ENCODE assay signal across 8 cellular contexts in genomic region chr7:24574365-24574764, GRCh38. TPM values are rescaled to one million over a fixed set of nuclear protein-coding genes. Genes with fewer than 3 reads are reported as not detected.
DNase-seq lines count a peak whose midpoint lies in the region; ATAC-seq and TF ChIP-seq lines count a peak whose summit lies in the region.

No MANE protein-coding gene starts in this region.

- H3K4me1 ChIP-seq in esophagus squamous epithelium = peaks cover 4 to 35% (median 4%) of the 10 kb centered on the region in 3 donors
- H3K4me1 ChIP-seq in psoas muscle = peaks cover 29% of the 10 kb centered on the region

- H3K36me3 ChIP-seq in esophagus squamous epithelium = no peaks in the 10 kb centered on the region
- no peaks in the 10 kb centered on the region for H3K36me3 ChIP-seq in psoas muscle (ENCODE audit: insufficient read depth in 1 of 2, low read depth in 1 of 2)

- no peak for TF ChIP-seq CTCF in GM12864 (IDR thresholded peaks at IDR 0.05; ENCODE audit: low read depth, low read length, missing control alignments)
- no peak for TF ChIP-seq CTCF in esophagus squamous epithelium (IDR thresholded peaks at IDR 0.05)
- no peak for TF ChIP-seq CTCF in psoas muscle (IDR thresholded peaks at IDR 0.05)

- H3K27me3 ChIP-seq in esophagus squamous epithelium (no peaks in the 10 kb centered on the region), psoas muscle (ENCODE audit: insufficient read depth in 3 of 3, low read length in 2 of 3) (no peaks in the 10 kb centered on the region)

- H3K27ac ChIP-seq in esophagus squamous epithelium = peak overlapping the region in 3 of 4 donors; percentile 70 to 84 (median 73)
- H3K27ac ChIP-seq in psoas muscle = peak overlapping the region; percentile 97

- intact Hi-C loops in esophagus squamous epithelium (cut with DNase I) = no loop called here
- intact Hi-C loops in psoas muscle (cut with DNase I) = loop anchor here in 1 of 2 donors (5.0 kb wide), 3 partner anchors 97 to 167 kb away; no protein-coding TSS in a partner anchor

- whole genome bisulfite sequencing in esophagus squamous epithelium, 2 donors = 5 to 12% methylated on average over 11 of the region's 11 CpGs
- 7 to 15% (median 8%) methylated on average over 11 of the region's 11 CpGs for WGBS in psoas muscle, 3 donors

- H3K4me3 ChIP-seq in GM12864 (ENCODE audit: low read depth, low read length) (peak overlapping the region; percentile 86), esophagus squamous epithelium (peak overlapping the region; percentile 71 to 87 (median 78)), psoas muscle (peak overlapping the region; percentile 89)

- ATAC-seq in psoas muscle (no peak), GM19395 (IDR thresholded peaks at IDR 0.05; ENCODE audit: unreplicated experiment) (no peak), HG03378 (IDR thresholded peaks at IDR 0.05; ENCODE audit: unreplicated experiment) (no peak)

- no peak for TF ChIP-seq POLR2A in esophagus squamous epithelium (IDR thresholded peaks at IDR 0.05)

- no peak for DNase-seq in GM12864 (ENCODE audit: low read depth)
- peak; percentile 38 for DNase-seq in RKO (ENCODE audit: low spot score)
- DNase-seq in esophagus squamous epithelium (lab: John Stamatoyannopoulos, UW) = no peak
- no peak for DNase-seq in psoas muscle
- DNase-seq in OCI-M1 (lab: John Stamatoyannopoulos, UW) = no peak
- no peak for DNase-seq in NCI-H1092 (lab: John Stamatoyannopoulos, UW)

- H3K9me3 ChIP-seq in esophagus squamous epithelium = no peaks in the 10 kb centered on the region
- H3K9me3 ChIP-seq in psoas muscle = no peaks in the 10 kb centered on the region

RNA-seq across cellular contexts. Expression of gene PALS2, which starts 1.1 kb away (rescaled TPM):
- total RNA-seq in esophagus squamous epithelium (10 to 100 TPM in 2 of 4 donors, 1 to 10 TPM in 2; 3.8 to 14.1 (median 9.2) TPM), psoas muscle (10 to 100 TPM; 21.5 to 67.4 (median 33.9) TPM)
- polyA plus RNA-seq in psoas muscle = 10 to 100 TPM in 1 of 3 donors, 1 to 10 TPM in 2; 6.4 to 10.9 (median 7.5) TPM
